11 cellular contexts compared by ENCODE assay signal in the genomic region with DNA sequence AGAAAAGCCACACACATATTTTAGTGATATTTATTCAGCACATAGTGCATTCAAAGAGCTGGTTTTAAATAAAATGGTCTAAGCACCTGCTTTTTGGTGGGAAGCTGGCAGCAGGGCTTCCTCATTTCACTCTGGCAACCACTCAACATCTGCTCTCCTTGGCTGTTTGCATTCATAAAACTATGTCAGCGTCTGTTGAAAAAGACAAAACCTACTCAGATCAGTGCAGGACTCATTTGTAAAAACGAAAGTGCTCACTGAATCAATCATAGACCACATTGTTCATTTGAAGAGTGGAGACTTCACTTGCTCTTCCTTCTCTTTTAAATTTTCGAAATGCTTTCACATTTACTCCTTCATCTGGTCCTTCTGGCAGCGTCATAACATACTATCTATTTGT.
A peak's percentile ranks its signal among the peaks of the same experiment; 100 is the strongest.
DNase-seq lines count a peak whose midpoint lies in the region; ATAC-seq and TF ChIP-seq lines count a peak whose summit lies in the region.
"Had no signal": no experiment of that assay in that cellular context is flagged by ENCODE, and none has a peak within 500 bp of the region (broad histone marks: within the 10 kb centered on the region; RNA-seq: fewer than 3 reads in every experiment).

No MANE protein-coding gene starts in this region.

- peaks cover 13% of the 10 kb centered on the region for H3K4me1 Mint-ChIP-seq in activated T-helper 1 cell treated with anti-CD3 and anti-CD28 coated beads, Interleukin-12 subunit alpha, Interleukin-12 subunit beta, Interleukin-2, Interleukin-4 antibody, amounts not matched to agents 30 ng/mL and 10 ng/mL and 1 ng/mL, durations not matched to agents 14 hours and 24 hours and 36 hours (ENCODE audit: low read depth)
- H3K4me1 Mint-ChIP-seq in T-cell, result peaks cover 0 to 4% (median 2%) of the 10 kb centered on the region in 3 donors
- peaks cover 39% of the 10 kb centered on the region for H3K4me1 Mint-ChIP-seq in mesothelial cell of epicardium

- H3K27ac Mint-ChIP-seq in activated T-helper 1 cell treated with anti-CD3 and anti-CD28 coated beads, Interleukin-12 subunit alpha, Interleukin-12 subunit beta, Interleukin-2, Interleukin-4 antibody, amounts not matched to agents 30 ng/mL and 10 ng/mL and 1 ng/mL, durations not matched to agents 14 hours and 24 hours and 36 hours, result peak overlapping the region; percentile 11
- H3K27ac Mint-ChIP-seq in T-cell, result no peak overlapping the region
- no peak overlapping the region for H3K27ac Mint-ChIP-seq in mesothelial cell of epicardium

- 61 to 70% methylated on average over 4 of the region's 4 CpGs for WGBS in transverse colon (ENCODE audit: low coverage in 1 of 2), 2 donors

- DNase-seq in DMS 273 (lab: John Stamatoyannopoulos, UW; ENCODE audit: unreplicated experiment) (peak; percentile 53), DMS 273 treated with DMSO at 0.1 percent for 48 hours (lab: John Stamatoyannopoulos, UW) (no peak), transverse colon (no peak), T-cell (no peak), mesothelial cell of epicardium (ENCODE audit: low spot score in 2 of 2, unreplicated experiment in 2 of 2) (no peak)
- DNase-seq in activated T-helper 1 cell treated with anti-CD3 and anti-CD28 coated beads, Interleukin-12 subunit alpha, Interleukin-12 subunit beta, Interleukin-2, Interleukin-4 antibody, amounts not matched to agents 30 ng/mL and 10 ng/mL and 1 ng/mL, durations not matched to agents 14 hours and 24 hours and 36 hours (ENCODE audit: low spot score), result no peak
- DNase-seq: NCI-H187 had no signal

- H3K27me3 Mint-ChIP-seq in activated T-helper 1 cell treated with anti-CD3 and anti-CD28 coated beads, Interleukin-12 subunit alpha, Interleukin-12 subunit beta, Interleukin-2, Interleukin-4 antibody, amounts not matched to agents 30 ng/mL and 10 ng/mL and 1 ng/mL, durations not matched to agents 14 hours and 24 hours and 36 hours (ENCODE audit: insufficient read depth), result peaks cover 8% of the 10 kb centered on the region
- H3K27me3 Mint-ChIP-seq in T-cell (peaks cover 4 to 10% of the 10 kb centered on the region in 2 donors), mesothelial cell of epicardium (ENCODE audit: low read depth) (no peaks in the 10 kb centered on the region)

- CTCF ChIA-PET in T-cell (lab: Charles Lee), result no interaction called here

- H3K27ac ChIP-seq in transverse colon, result no peak overlapping the region
- H3K27ac ChIP-seq: 22Rv1, esophagus muscularis mucosa had no signal

- no peaks in the 10 kb centered on the region for H3K9me3 Mint-ChIP-seq in activated T-helper 1 cell treated with anti-CD3 and anti-CD28 coated beads, Interleukin-12 subunit alpha, Interleukin-12 subunit beta, Interleukin-2, Interleukin-4 antibody, amounts not matched to agents 30 ng/mL and 10 ng/mL and 1 ng/mL, durations not matched to agents 14 hours and 24 hours and 36 hours
- H3K9me3 Mint-ChIP-seq in T-cell (no peaks in the 10 kb centered on the region), mesothelial cell of epicardium (no peaks in the 10 kb centered on the region)

- no peaks in the 10 kb centered on the region for H3K9me3 ChIP-seq in transverse colon
- H3K9me3 ChIP-seq: esophagus muscularis mucosa had no signal

- H3K4me3 Mint-ChIP-seq in activated T-helper 1 cell treated with anti-CD3 and anti-CD28 coated beads, Interleukin-12 subunit alpha, Interleukin-12 subunit beta, Interleukin-2, Interleukin-4 antibody, amounts not matched to agents 30 ng/mL and 10 ng/mL and 1 ng/mL, durations not matched to agents 14 hours and 24 hours and 36 hours, result no peak overlapping the region
- no peak overlapping the region for H3K4me3 Mint-ChIP-seq in T-cell
- no peak overlapping the region for H3K4me3 Mint-ChIP-seq in mesothelial cell of epicardium

- H3K4me1 ChIP-seq in transverse colon, result no peaks in the 10 kb centered on the region
- H3K4me1 ChIP-seq: esophagus muscularis mucosa had no signal

- in situ Hi-C loops in transverse colon (cut with MboI; ENCODE audit: low pct_ligation_motif_present in 1 of 4, low pct_unique_long_range_greater_than_20kb in 1 of 4, low sequenced_read_pairs in 3 of 4), result no loop called here

- no peaks in the 10 kb centered on the region for H3K36me3 ChIP-seq in transverse colon
- H3K36me3 ChIP-seq: esophagus muscularis mucosa had no signal

- no peak for TF ChIP-seq POLR2A in transverse colon (IDR thresholded peaks at IDR 0.05)

- no peak for TF ChIP-seq EP300 in transverse colon (IDR thresholded peaks at IDR 0.05; ENCODE audit: low read depth)

- intact Hi-C loops in activated T-helper 1 cell treated with anti-CD3 and anti-CD28 coated beads, Interleukin-12 subunit alpha, Interleukin-12 subunit beta, Interleukin-2, Interleukin-4 antibody, amounts not matched to agents 30 ng/mL and 10 ng/mL and 1 ng/mL, durations not matched to agents 14 hours and 24 hours and 36 hours (cut with micrococcal nuclease), result loop anchor here (1.0 kb wide), 1 partner anchor 147 kb away; no protein-coding TSS in a partner anchor
- intact Hi-C loops in transverse colon (cut with DNase I; ENCODE audit: low total_unique reads), result no loop called here

- ATAC-seq in GM21367 (IDR thresholded peaks at IDR 0.05; ENCODE audit: unreplicated experiment) (peak; percentile 79), HG03135 (IDR thresholded peaks at IDR 0.05; ENCODE audit: unreplicated experiment) (peak; percentile 82), T-cell (replicated peaks in 1 of 4) (no peak)

- H3K4me3 ChIP-seq in transverse colon, result no peak overlapping the region
- H3K4me3 ChIP-seq: esophagus muscularis mucosa had no signal

- no peaks in the 10 kb centered on the region for H3K27me3 ChIP-seq in transverse colon
- H3K27me3 ChIP-seq: esophagus muscularis mucosa had no signal

- no peaks in the 10 kb centered on the region for H3K36me3 Mint-ChIP-seq in activated T-helper 1 cell treated with anti-CD3 and anti-CD28 coated beads, Interleukin-12 subunit alpha, Interleukin-12 subunit beta, Interleukin-2, Interleukin-4 antibody, amounts not matched to agents 30 ng/mL and 10 ng/mL and 1 ng/mL, durations not matched to agents 14 hours and 24 hours and 36 hours (ENCODE audit: low read depth)
- no peaks in the 10 kb centered on the region for H3K36me3 Mint-ChIP-seq in T-cell
- H3K36me3 Mint-ChIP-seq in mesothelial cell of epicardium, result no peaks in the 10 kb centered on the region

- no peak for TF ChIP-seq CTCF in transverse colon (IDR thresholded peaks at IDR 0.05)
- TF ChIP-seq CTCF in mesothelial cell of epicardium (IDR thresholded peaks at IDR 0.05; ENCODE audit: unreplicated experiment), result no peak

- POLR2A ChIA-PET in T-cell (lab: Charles Lee), result no interaction called here

Comparison
In these comparisons a context has a peak if more than half of its experiments do, and no peak if none do; other contexts are left out.
1. ATAC-seq: peak in GM21367 (single experiment) and HG03135 (single experiment); none in T-cell (0 of 4).